ENCODE assay signal across 3 cellular contexts in genomic region chr2:47109680-47110079, GRCh38.
A peak's percentile ranks its signal among the peaks of the same experiment; 100 is the strongest.
TF ChIP-seq lines count a peak whose summit lies in the region.

No MANE protein-coding gene starts in this region.

TF ChIP-seq in liver, 16 proteins besides CTCF, POLR2A, EP300 and RAD21:
- peak; percentile 83 for TF ChIP-seq HNF4G (IDR thresholded peaks at IDR 0.05)
- TF ChIP-seq HNF4A (conservative IDR thresholded peaks at IDR 0.05), result peak; percentile 96 to 98
- TF ChIP-seq RXRA (IDR thresholded peaks at IDR 0.05), result peak; percentile 58 to 84
- no peak for TF ChIP-seq FOXA2 (IDR thresholded peaks at IDR 0.05)
- no peak for TF ChIP-seq ZBTB33 (IDR thresholded peaks at IDR 0.05)
- no peak for TF ChIP-seq ATF3 (IDR thresholded peaks at IDR 0.05)
- TF ChIP-seq NR2F2 (IDR thresholded peaks at IDR 0.05), result peak; percentile 21
- peak; percentile 59 for TF ChIP-seq YY1 (IDR thresholded peaks at IDR 0.05)
- TF ChIP-seq GABPA (IDR thresholded peaks at IDR 0.05 in 1 of 2, conservative IDR thresholded peaks at IDR 0.05 in 1 of 2), result no peak
- TF ChIP-seq FOXA1 (IDR thresholded peaks at IDR 0.05), result no peak
- TF ChIP-seq SP1 (IDR thresholded peaks at IDR 0.05), result peak; percentile 83
- peak; percentile 49 for TF ChIP-seq MAX (IDR thresholded peaks at IDR 0.05)
- TF ChIP-seq REST (IDR thresholded peaks at IDR 0.05), result peak; percentile 35
- no peak for TF ChIP-seq TAF1 (conservative IDR thresholded peaks at IDR 0.05)
- TF ChIP-seq EGR1 (IDR thresholded peaks at IDR 0.05; ENCODE audit: low read depth in 2 of 2), result peak in 1 of 2 donors; percentile 21
- peak in 1 of 2 donors; percentile 57 for TF ChIP-seq JUND (IDR thresholded peaks at IDR 0.05)

TF ChIP-seq in HepG2, 621 proteins besides CTCF, POLR2A, EP300 and RAD21 (continues in another document):
- TF ChIP-seq ZNF552 (CRISPR knock-in tag; IDR thresholded peaks at IDR 0.05; ENCODE audit: borderline replicate concordance), result no peak
- no peak for TF ChIP-seq ZBTB38 (CRISPR knock-in tag; IDR thresholded peaks at IDR 0.05)
- TF ChIP-seq ZNF713 (CRISPR knock-in tag; IDR thresholded peaks at IDR 0.05), result no peak
- TF ChIP-seq UBTF (CRISPR knock-in tag; IDR thresholded peaks at IDR 0.05), result no peak
- no peak for TF ChIP-seq CERS6 (CRISPR knock-in tag; IDR thresholded peaks at IDR 0.05)
- TF ChIP-seq HIC2 (CRISPR knock-in tag; IDR thresholded peaks at IDR 0.05; ENCODE audit: low read depth), result no peak
- no peak for TF ChIP-seq PHB2 (IDR thresholded peaks at IDR 0.05; ENCODE audit: partially characterized antibody)
- TF ChIP-seq MED1 (CRISPR knock-in tag; IDR thresholded peaks at IDR 0.05), result no peak
- no peak for TF ChIP-seq ZNF142 (CRISPR knock-in tag; IDR thresholded peaks at IDR 0.05)
- TF ChIP-seq ZNF780A (CRISPR knock-in tag; IDR thresholded peaks at IDR 0.05), result no peak
- TF ChIP-seq E2F5 (CRISPR knock-in tag; conservative IDR thresholded peaks at IDR 0.05), result no peak
- no peak for TF ChIP-seq ZNF33B (CRISPR knock-in tag; IDR thresholded peaks at IDR 0.05)

TF ChIP-seq in IMR-90, 13 proteins besides CTCF, POLR2A, EP300 and RAD21:
- TF ChIP-seq BHLHE40 (IDR thresholded peaks at IDR 0.05; ENCODE audit: low read depth, low read length), result no peak
- no peak for TF ChIP-seq NFE2L2 (IDR thresholded peaks at IDR 0.05; ENCODE audit: low read depth, low read length)
- TF ChIP-seq CHD1 (IDR thresholded peaks at IDR 0.05; ENCODE audit: low read depth, low read length), result no peak
- no peak for TF ChIP-seq USF2 (IDR thresholded peaks at IDR 0.05; ENCODE audit: low read depth, low read length)
- no peak for TF ChIP-seq SMC3 (IDR thresholded peaks at IDR 0.05; ENCODE audit: low read depth, low read length)
- no peak for TF ChIP-seq MXI1 (IDR thresholded peaks at IDR 0.05; ENCODE audit: borderline replicate concordance, low read depth, low read length)
- TF ChIP-seq RFX5 (IDR thresholded peaks at IDR 0.05; ENCODE audit: low read depth, low read length), result no peak
- TF ChIP-seq CEBPB (IDR thresholded peaks at IDR 0.05; ENCODE audit: low read depth, low read length), result no peak
- TF ChIP-seq RCOR1 (IDR thresholded peaks at IDR 0.05; ENCODE audit: insufficient replicate concordance, low read length), result no peak
- TF ChIP-seq MAZ (IDR thresholded peaks at IDR 0.05; ENCODE audit: borderline replicate concordance, low read depth, low read length), result no peak
- no peak for TF ChIP-seq ELK1 (IDR thresholded peaks at IDR 0.05; ENCODE audit: borderline replicate concordance, low read depth, low read length)
- no peak for TF ChIP-seq FOS (IDR thresholded peaks at IDR 0.05; ENCODE audit: low read depth, low read length)
- TF ChIP-seq MAFK (IDR thresholded peaks at IDR 0.05; ENCODE audit: low read depth, low read length), result no peak
TF ChIP-seq in IMR-90: peak in this region for 0.
